In the genomic region with DNA sequence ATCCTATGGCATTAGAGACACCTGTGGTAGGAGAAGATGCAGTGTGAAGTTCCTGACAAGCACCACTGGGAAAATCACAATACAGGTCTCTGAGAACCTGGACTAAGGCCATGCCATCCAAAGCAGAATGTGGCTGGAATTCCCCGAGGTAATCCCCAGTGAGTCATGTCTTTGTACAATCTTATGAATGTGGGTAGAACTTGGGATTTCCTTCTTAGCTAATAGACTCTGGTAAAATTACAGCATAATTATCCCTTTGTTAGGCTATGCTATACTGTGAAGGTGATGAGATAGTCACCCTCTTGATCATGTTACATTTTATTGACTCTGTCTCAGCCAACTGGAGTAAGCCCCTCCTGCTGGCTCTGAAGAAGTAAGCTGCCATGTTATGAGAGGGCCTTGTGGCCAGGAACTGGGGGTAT, we compare ENCODE assay signal across 11 cellular contexts.
DNase-seq lines count a peak whose midpoint lies in the region; ATAC-seq, FAIRE-seq and TF ChIP-seq lines count a peak whose summit lies in the region.
"Had no signal": no experiment of that assay in that cellular context is flagged by ENCODE, and none has a peak within 500 bp of the region (broad histone marks: within the 10 kb centered on the region; RNA-seq: fewer than 3 reads in every experiment).

No MANE protein-coding gene starts in this region.

- no peaks in the 10 kb centered on the region for H3K36me3 Mint-ChIP-seq in activated T-helper 1 cell treated with anti-CD3 and anti-CD28 coated beads, Interleukin-12 subunit alpha, Interleukin-12 subunit beta, Interleukin-2, Interleukin-4 antibody, amounts not matched to agents 30 ng/mL and 10 ng/mL and 1 ng/mL, durations not matched to agents 14 hours and 24 hours and 36 hours (ENCODE audit: low read depth)

- no peak for TF ChIP-seq CTCF in GM12864 (IDR thresholded peaks at IDR 0.05; ENCODE audit: low read depth, low read length, missing control alignments)
- no peak for TF ChIP-seq CTCF in fibroblast of mammary gland (conservative IDR thresholded peaks at IDR 0.05; ENCODE audit: control insufficient read depth, insufficient read depth, low read depth, low read length)
- TF ChIP-seq CTCF in kidney (IDR thresholded peaks at IDR 0.05; ENCODE audit: borderline replicate concordance, extremely low read depth, insufficient read depth): no peak

- H3K27ac ChIP-seq in kidney (ENCODE audit: low read depth in 2 of 2, low read length in 2 of 2): no peak overlapping the region

- intact Hi-C loops in kidney (cut with DNase I): no loop called here
- intact Hi-C loops in activated T-helper 1 cell treated with anti-CD3 and anti-CD28 coated beads, Interleukin-12 subunit alpha, Interleukin-12 subunit beta, Interleukin-2, Interleukin-4 antibody, amounts not matched to agents 30 ng/mL and 10 ng/mL and 1 ng/mL, durations not matched to agents 14 hours and 24 hours and 36 hours (cut with micrococcal nuclease): no loop called here

- ATAC-seq in GM21447 (IDR thresholded peaks at IDR 0.05; ENCODE audit: unreplicated experiment): peak; percentile 66

- H3K9me3 Mint-ChIP-seq in activated T-helper 1 cell treated with anti-CD3 and anti-CD28 coated beads, Interleukin-12 subunit alpha, Interleukin-12 subunit beta, Interleukin-2, Interleukin-4 antibody, amounts not matched to agents 30 ng/mL and 10 ng/mL and 1 ng/mL, durations not matched to agents 14 hours and 24 hours and 36 hours: no peaks in the 10 kb centered on the region
- H3K9me3 Mint-ChIP-seq: stimulated activated naive CD8-positive, alpha-beta T cell treated with anti-CD3 and anti-CD28 coated beads, Interleukin-15, Interleukin-2, amounts not matched to agents 100 ng/mL and 50 ng/mL, for 24 hours had no signal

- no peak for FAIRE-seq in kidney (lab: Jason Lieb, UNC)

- H3K27ac Mint-ChIP-seq in activated T-helper 1 cell treated with anti-CD3 and anti-CD28 coated beads, Interleukin-12 subunit alpha, Interleukin-12 subunit beta, Interleukin-2, Interleukin-4 antibody, amounts not matched to agents 30 ng/mL and 10 ng/mL and 1 ng/mL, durations not matched to agents 14 hours and 24 hours and 36 hours: no peak overlapping the region
- H3K27ac Mint-ChIP-seq: stimulated activated naive CD8-positive, alpha-beta T cell treated with anti-CD3 and anti-CD28 coated beads, Interleukin-15, Interleukin-2, amounts not matched to agents 100 ng/mL and 50 ng/mL, for 24 hours had no signal

- no peak overlapping the region for H3K4me3 Mint-ChIP-seq in activated T-helper 1 cell treated with anti-CD3 and anti-CD28 coated beads, Interleukin-12 subunit alpha, Interleukin-12 subunit beta, Interleukin-2, Interleukin-4 antibody, amounts not matched to agents 30 ng/mL and 10 ng/mL and 1 ng/mL, durations not matched to agents 14 hours and 24 hours and 36 hours
- H3K4me3 Mint-ChIP-seq: neural crest cell; stimulated activated naive CD8-positive, alpha-beta T cell treated with anti-CD3 and anti-CD28 coated beads, Interleukin-15, Interleukin-2, amounts not matched to agents 100 ng/mL and 50 ng/mL, for 24 hours had no signal

- H3K4me1 ChIP-seq in kidney (ENCODE audit: control insufficient read depth in 1 of 2, insufficient read depth in 1 of 2, low read depth in 1 of 2, low read length in 2 of 2): no peaks in the 10 kb centered on the region

- no peak overlapping the region for H3K4me3 ChIP-seq in GM12864 (ENCODE audit: low read depth, low read length)
- no peak overlapping the region for H3K4me3 ChIP-seq in fibroblast of mammary gland (ENCODE audit: control insufficient read depth, low read depth, low read length)
- no peak overlapping the region for H3K4me3 ChIP-seq in kidney (ENCODE audit: low read length in 2 of 2)

- no peaks in the 10 kb centered on the region for H3K9me3 ChIP-seq in kidney (ENCODE audit: control insufficient read depth in 1 of 2, low read length in 2 of 2)

- no peaks in the 10 kb centered on the region for H3K4me1 Mint-ChIP-seq in activated T-helper 1 cell treated with anti-CD3 and anti-CD28 coated beads, Interleukin-12 subunit alpha, Interleukin-12 subunit beta, Interleukin-2, Interleukin-4 antibody, amounts not matched to agents 30 ng/mL and 10 ng/mL and 1 ng/mL, durations not matched to agents 14 hours and 24 hours and 36 hours (ENCODE audit: low read depth)

- DNase-seq in GM12864 (ENCODE audit: low read depth) (peak; percentile 13), LHCN-M2 (ENCODE audit: low read depth) (peak; percentile 73), fibroblast of mammary gland (ENCODE audit: low read depth) (peak; percentile 20), kidney (no peak), T-helper 1 cell (no peak), COLO668 (lab: John Stamatoyannopoulos, UW; ENCODE audit: unreplicated experiment) (no peak)
- DNase-seq in activated T-helper 1 cell treated with anti-CD3 and anti-CD28 coated beads, Interleukin-12 subunit alpha, Interleukin-12 subunit beta, Interleukin-2, Interleukin-4 antibody, amounts not matched to agents 30 ng/mL and 10 ng/mL and 1 ng/mL, durations not matched to agents 14 hours and 24 hours and 36 hours (ENCODE audit: low spot score): no peak
- DNase-seq: MM.1S had no signal

- peaks cover 3% of the 10 kb centered on the region for H3K27me3 Mint-ChIP-seq in activated T-helper 1 cell treated with anti-CD3 and anti-CD28 coated beads, Interleukin-12 subunit alpha, Interleukin-12 subunit beta, Interleukin-2, Interleukin-4 antibody, amounts not matched to agents 30 ng/mL and 10 ng/mL and 1 ng/mL, durations not matched to agents 14 hours and 24 hours and 36 hours (ENCODE audit: insufficient read depth)

- no peak overlapping the region for H3K9ac ChIP-seq in kidney (ENCODE audit: low read length in 2 of 2)

- no peaks in the 10 kb centered on the region for H3K36me3 ChIP-seq in kidney (ENCODE audit: control insufficient read depth in 1 of 2, insufficient read depth in 2 of 2, low read length in 2 of 2)

Comparison
In these comparisons a context has a peak if more than half of its experiments do, and no peak if none do; other contexts are left out.
1. DNase-seq: peak in GM12864 (single experiment), LHCN-M2 (single experiment) and fibroblast of mammary gland (single experiment); none in kidney (single experiment), T-helper 1 cell (0 of 5), activated T-helper 1 cell treated with anti-CD3 and anti-CD28 coated beads, Interleukin-12 subunit alpha, Interleukin-12 subunit beta, Interleukin-2, Interleukin-4 antibody, amounts not matched to agents 30 ng/mL and 10 ng/mL and 1 ng/mL, durations not matched to agents 14 hours and 24 hours and 36 hours (single experiment) and COLO668 (single experiment).